In the genomic region with DNA sequence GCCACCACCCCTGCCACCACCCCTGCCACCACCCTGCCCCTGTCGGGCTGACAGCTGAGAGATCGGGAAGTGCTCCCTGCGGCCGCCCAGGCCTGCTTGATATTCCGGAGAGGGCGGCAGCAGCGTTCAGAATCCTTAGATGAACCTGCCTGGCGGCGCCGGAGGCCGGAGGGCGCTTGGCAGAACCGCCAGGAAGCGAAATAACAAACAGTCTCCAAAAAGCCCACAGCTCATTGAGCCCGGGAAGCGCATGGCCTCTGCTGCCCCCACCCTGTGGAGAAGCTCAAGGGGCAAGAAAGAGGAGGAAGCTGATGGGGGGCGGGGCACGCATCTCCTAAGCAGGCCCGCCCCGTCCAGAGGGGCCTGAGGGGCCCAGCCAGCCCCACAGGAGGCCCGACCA, we compare ENCODE assay signal across 12 cellular contexts.
DNase-seq lines count a peak whose midpoint lies in the region; ATAC-seq, FAIRE-seq and TF ChIP-seq lines count a peak whose summit lies in the region.
"Had no signal": no experiment of that assay in that cellular context is flagged by ENCODE, and none has a peak within 500 bp of the region (broad histone marks: within the 10 kb centered on the region; RNA-seq: fewer than 3 reads in every experiment).

No MANE protein-coding gene starts in this region.

- peak overlapping the region; percentile 79 for H3K4me3 Mint-ChIP-seq in dendritic cell treated with granulocyte-macrophage colony-stimulating factor and Interleukin-4, amounts not matched to agents 40 ng/mL and 50 ng/mL, for 4 days
- H3K4me3 Mint-ChIP-seq in activated CD4-positive, alpha-beta memory T cell treated with anti-CD3 and anti-CD28 coated beads, Interleukin-2, amount 10 ng/mL, durations not matched to agents 7 days and 5 days, result no peak overlapping the region
- H3K4me3 Mint-ChIP-seq: natural killer cell had no signal

- POLR2A ChIA-PET in HCT116 (lab: Charles Lee) (no interaction called here), PC-9 (lab: Charles Lee; ENCODE audit: unreplicated experiment) (no interaction called here)
- POLR2A ChIA-PET in activated CD4-positive, alpha-beta memory T cell treated with anti-CD3 and anti-CD28 coated beads, Interleukin-2, amount 10 ng/mL, durations not matched to agents 7 days and 5 days (lab: Charles Lee), result no interaction called here

- no peaks in the 10 kb centered on the region for H3K36me3 ChIP-seq in HCT116 (ENCODE audit: control insufficient read depth in 1 of 2, insufficient read depth in 2 of 2, low read length in 2 of 2)
- no peaks in the 10 kb centered on the region for H3K36me3 ChIP-seq in kidney epithelial cell (ENCODE audit: control insufficient read depth, insufficient read depth, low read length)
- no peaks in the 10 kb centered on the region for H3K36me3 ChIP-seq in small intestine (ENCODE audit: control insufficient read depth in 2 of 2, insufficient read depth in 2 of 2, low read length in 2 of 2)
- no peaks in the 10 kb centered on the region for H3K36me3 ChIP-seq in PC-9 (ENCODE audit: low read depth)

- no peak for DNase-seq in HCT116 (ENCODE audit: low read depth, low spot score)
- no peak for DNase-seq in kidney epithelial cell (ENCODE audit: low read depth)
- DNase-seq in small intestine, result peak; percentile 49
- no peak for DNase-seq in stimulated activated CD8-positive, alpha-beta memory T cell treated with anti-CD3 and anti-CD28 coated beads, Interleukin-4, amount 100 ng/mL, for 48 hours
- no peak for DNase-seq in PC-9
- no peak for DNase-seq in activated CD4-positive, alpha-beta memory T cell treated with anti-CD3 and anti-CD28 coated beads, Interleukin-2, amount 10 ng/mL, durations not matched to agents 7 days and 5 days
- DNase-seq: natural killer cell had no signal

- H3K27ac Mint-ChIP-seq in dendritic cell treated with granulocyte-macrophage colony-stimulating factor and Interleukin-4, amounts not matched to agents 40 ng/mL and 50 ng/mL, for 4 days, result peak overlapping the region; percentile 78
- no peak overlapping the region for H3K27ac Mint-ChIP-seq in activated CD4-positive, alpha-beta memory T cell treated with anti-CD3 and anti-CD28 coated beads, Interleukin-2, amount 10 ng/mL, durations not matched to agents 7 days and 5 days
- H3K27ac Mint-ChIP-seq: natural killer cell had no signal

- H3K9me2 ChIP-seq in HCT116 (ENCODE audit: insufficient read depth), result no peaks in the 10 kb centered on the region
- no peaks in the 10 kb centered on the region for H3K9me2 ChIP-seq in PC-9 (ENCODE audit: insufficient read depth)

- TF ChIP-seq RAD21 in HCT116 (IDR thresholded peaks at IDR 0.05; ENCODE audit: low read depth), result peak; percentile 27; the same call in 1 of the 2 replicates

- H3K9ac ChIP-seq in HCT116 (ENCODE audit: low read length), result no peak overlapping the region

- no peak for TF ChIP-seq POLR2A in HCT116 (IDR thresholded peaks at IDR 0.05; ENCODE audit: borderline replicate concordance, extremely low read depth, insufficient read depth, insufficient read length)

- no peaks in the 10 kb centered on the region for H3K9me3 Mint-ChIP-seq in dendritic cell treated with granulocyte-macrophage colony-stimulating factor and Interleukin-4, amounts not matched to agents 40 ng/mL and 50 ng/mL, for 4 days
- H3K9me3 Mint-ChIP-seq in activated CD4-positive, alpha-beta memory T cell treated with anti-CD3 and anti-CD28 coated beads, Interleukin-2, amount 10 ng/mL, durations not matched to agents 7 days and 5 days, result no peaks in the 10 kb centered on the region
- H3K9me3 Mint-ChIP-seq: natural killer cell had no signal

- H2AFZ ChIP-seq in HCT116 (ENCODE audit: low read depth, low read length, poor library complexity, severe bottlenecking) (no peak overlapping the region), PC-9 (no peak overlapping the region)

- intact Hi-C loops in HCT116 (cut with micrococcal nuclease), result no loop called here
- intact Hi-C loops in dendritic cell treated with granulocyte-macrophage colony-stimulating factor and Interleukin-4, amounts not matched to agents 40 ng/mL and 50 ng/mL, for 4 days (cut with micrococcal nuclease), result no loop called here
- intact Hi-C loops in PC-9 (cut with micrococcal nuclease; ENCODE audit: unreplicated experiment), result no loop called here

- no peaks in the 10 kb centered on the region for H3F3A ChIP-seq in PC-9 (ENCODE audit: insufficient read depth, low read depth)

- H3K4me2 ChIP-seq in HCT116 (ENCODE audit: low read length) (no peak overlapping the region), PC-9 (no peak overlapping the region)

- WGBS in small intestine, 3 donors, result 9 to 14% (median 12%) methylated on average over 21 of the region's 21 CpGs

- H3K27me3 ChIP-seq in HCT116 (ENCODE audit: insufficient read depth, low read length) (no peaks in the 10 kb centered on the region), kidney epithelial cell (ENCODE audit: control insufficient read depth, insufficient read depth, low read length) (no peaks in the 10 kb centered on the region), small intestine (ENCODE audit: control insufficient read depth in 2 of 2, insufficient read depth in 2 of 2, low read length in 2 of 2) (no peaks in the 10 kb centered on the region), PC-9 (ENCODE audit: insufficient read depth, low read depth) (no peaks in the 10 kb centered on the region)

- no peaks in the 10 kb centered on the region for H3K9me3 ChIP-seq in HCT116 (ENCODE audit: control insufficient read depth in 1 of 2, insufficient read depth in 1 of 2, low read depth in 1 of 2, low read length in 2 of 2)
- no peaks in the 10 kb centered on the region for H3K9me3 ChIP-seq in small intestine (ENCODE audit: control insufficient read depth, low read depth)
- H3K9me3 ChIP-seq in PC-9 (ENCODE audit: insufficient read depth, low read depth), result no peaks in the 10 kb centered on the region

- RAD21 ChIA-PET in HCT116 (lab: Charles Lee; ENCODE audit: low non-redundant PET in 1 of 2, low total read pairs in 2 of 2, uncharacterized antibody in 2 of 2, unreplicated experiment in 2 of 2), result no interaction called here

- H3K79me2 ChIP-seq in HCT116 (ENCODE audit: insufficient read depth, low read length), result no peaks in the 10 kb centered on the region
- no peaks in the 10 kb centered on the region for H3K79me2 ChIP-seq in PC-9 (ENCODE audit: low read depth)

- H3K36me3 Mint-ChIP-seq in dendritic cell treated with granulocyte-macrophage colony-stimulating factor and Interleukin-4, amounts not matched to agents 40 ng/mL and 50 ng/mL, for 4 days (ENCODE audit: low read depth), result no peaks in the 10 kb centered on the region
- H3K36me3 Mint-ChIP-seq in activated CD4-positive, alpha-beta memory T cell treated with anti-CD3 and anti-CD28 coated beads, Interleukin-2, amount 10 ng/mL, durations not matched to agents 7 days and 5 days (ENCODE audit: low read depth), result no peaks in the 10 kb centered on the region
- H3K36me3 Mint-ChIP-seq: natural killer cell had no signal

- no peak for FAIRE-seq in small intestine (lab: Jason Lieb, UNC)
- FAIRE-seq: GM12878, RCC 7860 had no signal

- H4K20me1 ChIP-seq in HCT116 (ENCODE audit: insufficient read depth) (no peaks in the 10 kb centered on the region), PC-9 (ENCODE audit: insufficient read depth) (no peaks in the 10 kb centered on the region)

- BruUV-seq in HCT116 (replicated peaks; lab: Mats Ljungman, UMichigan), result no TSS peak
- BruUV-seq in PC-9 (replicated peaks; lab: Mats Ljungman, UMichigan), result no TSS peak

- H3K4me1 Mint-ChIP-seq in dendritic cell treated with granulocyte-macrophage colony-stimulating factor and Interleukin-4, amounts not matched to agents 40 ng/mL and 50 ng/mL, for 4 days (ENCODE audit: low read depth), result peaks cover 56% of the 10 kb centered on the region
- H3K4me1 Mint-ChIP-seq in activated CD4-positive, alpha-beta memory T cell treated with anti-CD3 and anti-CD28 coated beads, Interleukin-2, amount 10 ng/mL, durations not matched to agents 7 days and 5 days, result no peaks in the 10 kb centered on the region

- TF ChIP-seq CTCF in HCT116 (IDR thresholded peaks at IDR 0.05 in 2 of 3, conservative IDR thresholded peaks at IDR 0.05 in 1 of 3; ENCODE audit: borderline replicate concordance in 1 of 3, insufficient read depth in 1 of 3, low read depth in 2 of 3, low read length in 2 of 3) (no peak), kidney epithelial cell (IDR thresholded peaks at IDR 0.05; ENCODE audit: insufficient read depth, low read length, poor library complexity, severe bottlenecking) (peak; percentile 35), PC-9 (conservative IDR thresholded peaks at IDR 0.05) (no peak)

- H3K4me1 ChIP-seq in HCT116 (ENCODE audit: control insufficient read depth in 1 of 2, insufficient read depth in 2 of 2, low read length in 2 of 2), result peaks cover 2 to 21% of the 10 kb centered on the region in 2 experiments; a peak in 3 of 4 replicates
- no peaks in the 10 kb centered on the region for H3K4me1 ChIP-seq in small intestine (ENCODE audit: control insufficient read depth in 2 of 2, insufficient read depth in 1 of 2, low read depth in 1 of 2, low read length in 1 of 2)
- H3K4me1 ChIP-seq in PC-9 (replicated peaks; ENCODE audit: insufficient read depth), result peaks cover 22% of the 10 kb centered on the region

- peaks cover 31% of the 10 kb centered on the region for H3K27me3 Mint-ChIP-seq in dendritic cell treated with granulocyte-macrophage colony-stimulating factor and Interleukin-4, amounts not matched to agents 40 ng/mL and 50 ng/mL, for 4 days
- H3K27me3 Mint-ChIP-seq in activated CD4-positive, alpha-beta memory T cell treated with anti-CD3 and anti-CD28 coated beads, Interleukin-2, amount 10 ng/mL, durations not matched to agents 7 days and 5 days, result peaks cover 12% of the 10 kb centered on the region

- CTCF ChIA-PET in HCT116 (lab: Charles Lee) (no interaction called here), PC-9 (lab: Charles Lee) (no interaction called here)
- CTCF ChIA-PET in activated CD4-positive, alpha-beta memory T cell treated with anti-CD3 and anti-CD28 coated beads, Interleukin-2, amount 10 ng/mL, durations not matched to agents 7 days and 5 days (lab: Charles Lee), result no interaction called here

- ATAC-seq in HCT116 (no peak), GM18867 (IDR thresholded peaks at IDR 0.05; ENCODE audit: unreplicated experiment) (no peak)
- ATAC-seq: GM12878 had no signal

- H3K27ac ChIP-seq in HCT116 (ENCODE audit: low read depth, low read length) (no peak overlapping the region), small intestine (ENCODE audit: low read depth in 1 of 2, low read length in 1 of 2) (no peak overlapping the region), PC-9 (no peak overlapping the region)
- H3K27ac ChIP-seq: HL-60 had no signal

- H3K4me3 ChIP-seq in HCT116 (replicated peaks in 1 of 2; ENCODE audit: low read depth in 1 of 2, low read length in 2 of 2) (no peak overlapping the region), kidney epithelial cell (ENCODE audit: low read depth, low read length) (no peak overlapping the region), small intestine (ENCODE audit: low read depth in 1 of 2, low read length in 2 of 2) (no peak overlapping the region), PC-9 (no peak overlapping the region)
- H3K4me3 ChIP-seq: GM12878 had no signal

TF ChIP-seq in HCT116, 20 proteins besides CTCF, POLR2A, EP300 and RAD21 (continues in another document):
- TF ChIP-seq SP1 (IDR thresholded peaks at IDR 0.05; ENCODE audit: low read depth) (no peak), CEBPB (IDR thresholded peaks at IDR 0.05; ENCODE audit: low read depth) (no peak), SRF (IDR thresholded peaks at IDR 0.05; ENCODE audit: low read depth) (no peak), YY1 (IDR thresholded peaks at IDR 0.05; ENCODE audit: extremely low read depth, insufficient replicate concordance, low read depth, low read length) (no peak)
